Comparison of ENCODE assay signal across 8 cellular contexts in the genomic region with DNA sequence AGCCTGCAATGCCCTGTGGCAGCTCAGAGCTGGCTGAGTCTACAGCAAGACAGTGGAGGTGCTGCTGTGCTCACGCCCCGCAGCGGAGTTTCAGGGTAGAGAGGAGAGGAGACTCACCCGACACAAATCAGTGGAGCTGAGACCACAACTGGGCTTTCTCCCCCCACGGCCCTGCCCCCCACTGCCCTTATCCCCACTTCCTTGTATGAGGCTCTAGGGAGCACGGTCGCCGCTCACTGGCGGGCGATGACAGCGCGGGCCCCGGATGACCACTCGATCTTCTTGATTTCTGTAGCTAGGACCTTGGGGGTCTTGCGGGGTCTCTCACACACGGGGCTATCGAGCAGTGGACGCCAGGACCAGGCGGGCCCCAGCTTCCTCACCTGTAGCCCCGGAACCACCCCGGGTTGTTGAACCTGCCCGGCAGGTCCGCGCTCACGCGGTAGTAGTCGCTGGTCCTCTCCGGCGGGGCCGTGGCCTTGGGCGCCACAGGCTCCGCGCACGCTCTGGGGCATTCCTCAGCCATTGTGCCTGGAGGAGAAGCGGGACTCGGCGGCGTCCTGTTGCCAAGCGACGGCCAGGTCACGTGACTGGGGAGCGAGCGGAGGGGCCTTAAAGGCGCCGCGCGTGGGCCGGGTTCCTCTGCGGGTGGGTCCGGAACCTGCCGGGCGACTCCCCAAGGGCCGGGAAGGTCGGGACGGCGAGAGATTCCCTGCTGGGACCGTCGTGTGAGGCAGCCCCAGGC. TPM values are rescaled to one million over a fixed set of nuclear protein-coding genes. Genes with fewer than 3 reads are reported as not detected.
DNase-seq lines count a peak whose midpoint lies in the region; ATAC-seq and TF ChIP-seq lines count a peak whose summit lies in the region.

No MANE protein-coding gene starts in this region.

- H3K27ac Mint-ChIP-seq in dendritic cell treated with granulocyte-macrophage colony-stimulating factor and Interleukin-4, amounts not matched to agents 40 ng/mL and 50 ng/mL, for 4 days, result peak overlapping the region; percentile 92

- peaks cover 20% of the 10 kb centered on the region for H3K27me3 Mint-ChIP-seq in dendritic cell treated with granulocyte-macrophage colony-stimulating factor and Interleukin-4, amounts not matched to agents 40 ng/mL and 50 ng/mL, for 4 days

- ATAC-seq in HG03159 (IDR thresholded peaks at IDR 0.05; ENCODE audit: unreplicated experiment) (peak; percentile 48), left lung (peak; percentile 87), GM18517 (IDR thresholded peaks at IDR 0.05; ENCODE audit: unreplicated experiment) (no peak)

- intact Hi-C loops in dendritic cell treated with granulocyte-macrophage colony-stimulating factor and Interleukin-4, amounts not matched to agents 40 ng/mL and 50 ng/mL, for 4 days (cut with micrococcal nuclease), result no loop called here
- intact Hi-C loops in left lung (cut with DNase I), result no loop called here

- H3K27ac ChIP-seq in left lung, result peak overlapping the region; percentile 2 to 81

- H3K9me3 Mint-ChIP-seq in dendritic cell treated with granulocyte-macrophage colony-stimulating factor and Interleukin-4, amounts not matched to agents 40 ng/mL and 50 ng/mL, for 4 days, result no peaks in the 10 kb centered on the region

- peaks cover 31% of the 10 kb centered on the region for H3K4me1 Mint-ChIP-seq in dendritic cell treated with granulocyte-macrophage colony-stimulating factor and Interleukin-4, amounts not matched to agents 40 ng/mL and 50 ng/mL, for 4 days (ENCODE audit: low read depth)

- peak; percentile 46 for DNase-seq in GM12864 (ENCODE audit: low read depth)
- peak; percentile 78 for DNase-seq in NCI-H510A (lab: John Stamatoyannopoulos, UW)
- peak; percentile 91 for DNase-seq in activated CD4-positive, alpha-beta T cell treated with anti-CD3 and anti-CD28 coated beads, Interleukin-2, amount 50 U/mL, for 1 hour
- peak; percentile 96 to 99 for DNase-seq in left lung
- peak; percentile 88 to 92 for DNase-seq in stimulated activated CD4-positive, alpha-beta T cell treated with anti-CD3 and anti-CD28 coated beads, Interleukin-1b, Interleukin-23, amount 100 ng/mL, for 4 hours (ENCODE audit: low read depth in 2 of 2)

- H3K4me1 ChIP-seq in left lung, result peaks cover 7 to 30% of the 10 kb centered on the region in 2 donors

- H3K4me3 ChIP-seq in GM12864 (ENCODE audit: low read depth, low read length) (peak overlapping the region; percentile 81), left lung (peak overlapping the region; percentile 94 to 98)

- no peak for TF ChIP-seq CTCF in GM12864 (IDR thresholded peaks at IDR 0.05; ENCODE audit: low read depth, low read length, missing control alignments)
- TF ChIP-seq CTCF in left lung (IDR thresholded peaks at IDR 0.05), result no peak

- peaks cover 39% of the 10 kb centered on the region for H3K36me3 Mint-ChIP-seq in dendritic cell treated with granulocyte-macrophage colony-stimulating factor and Interleukin-4, amounts not matched to agents 40 ng/mL and 50 ng/mL, for 4 days (ENCODE audit: low read depth)

- H3K36me3 ChIP-seq in left lung, result peaks cover 0 to 27% of the 10 kb centered on the region in 2 donors

- H3K9me3 ChIP-seq in left lung, result no peaks in the 10 kb centered on the region

- peak overlapping the region; percentile 98 for H3K4me3 Mint-ChIP-seq in dendritic cell treated with granulocyte-macrophage colony-stimulating factor and Interleukin-4, amounts not matched to agents 40 ng/mL and 50 ng/mL, for 4 days

- H3K27me3 ChIP-seq in left lung, result no peaks in the 10 kb centered on the region

RNA-seq across cellular contexts. Expression of a gene that starts 1.0 kb away (rescaled TPM):
- 10 to 100 TPM; 21.9 to 25.8 TPM for total RNA-seq in left lung

RNA-seq across cellular contexts. Expression of a gene that starts 19.9 kb away (rescaled TPM):
- total RNA-seq in left lung, result 10 to 100 TPM; 18.1 to 20.7 TPM

RNA-seq across cellular contexts. Expression of a gene that starts 21.7 kb away (rescaled TPM):
- not detected for total RNA-seq in left lung

RNA-seq across cellular contexts. Expression of a gene that starts 46.4 kb away (rescaled TPM):
- total RNA-seq in left lung, result not detected

Comparison
In these comparisons a context has a peak if more than half of its experiments do, and no peak if none do; other contexts are left out.
1. DNase-seq: peak in every context shown above with its lines; median percentile 98 in left lung; 91 in activated CD4-positive, alpha-beta T cell treated with anti-CD3 and anti-CD28 coated beads, Interleukin-2, amount 50 U/mL, for 1 hour; 90 in stimulated activated CD4-positive, alpha-beta T cell treated with anti-CD3 and anti-CD28 coated beads, Interleukin-1b, Interleukin-23, amount 100 ng/mL, for 4 hours; 78 in NCI-H510A; 46 in GM12864.